12 cellular contexts compared by ENCODE assay signal in genomic region chr17:63116967-63117366, GRCh38.
A peak's percentile ranks its signal among the peaks of the same experiment; 100 is the strongest.
DNase-seq lines count a peak whose midpoint lies in the region; ATAC-seq and TF ChIP-seq lines count a peak whose summit lies in the region.
"Had no signal": no experiment of that assay in that cellular context is flagged by ENCODE, and none has a peak within 500 bp of the region (broad histone marks: within the 10 kb centered on the region; RNA-seq: fewer than 3 reads in every experiment).

No MANE protein-coding gene starts in this region.

- no peaks in the 10 kb centered on the region for H3K9me3 Mint-ChIP-seq in endodermal cell
- H3K9me3 Mint-ChIP-seq: natural killer cell treated with Interleukin-12 subunit alpha and Interleukin-12 subunit beta and Interleukin-15 and Interleukin-18, amount 100 ng/mL, for 72 hours had no signal

- DNase-seq in ELF-1 (ENCODE audit: low read depth, low spot score) (peak; percentile 6), NCI-H2171 (lab: John Stamatoyannopoulos, UW) (peak; percentile 30), endodermal cell (no peak), myocyte (ENCODE audit: low read depth) (peak; percentile 17), UCSD-AML1 (lab: John Stamatoyannopoulos, UW; ENCODE audit: unreplicated experiment) (no peak), left colon (no peak)
- DNase-seq in stimulated activated CD8-positive, alpha-beta memory T cell treated with anti-CD3 and anti-CD28 coated beads, Interleukin-4, amount 100 ng/mL, for 48 hours = no peak
- DNase-seq: activated gamma-delta T cell, DMS79, NCI-H446 treated with DMSO at 0.1 percent for 48 hours had no signal

- H3K4me1 ChIP-seq in endodermal cell (ENCODE audit: control insufficient read depth, insufficient read depth, low read length) = no peaks in the 10 kb centered on the region

- no peaks in the 10 kb centered on the region for H3K27me3 ChIP-seq in endodermal cell (ENCODE audit: control insufficient read depth, insufficient read depth, low read length, poor library complexity, severe bottlenecking)

- intact Hi-C loops in left colon (cut with DNase I, micrococcal nuclease) = no loop called here

- H3K4me1 Mint-ChIP-seq in endodermal cell = peaks cover 3% of the 10 kb centered on the region

- no peaks in the 10 kb centered on the region for H3K36me3 ChIP-seq in endodermal cell (ENCODE audit: control insufficient read depth, insufficient read depth, low read length)

- no peak overlapping the region for H3K9ac ChIP-seq in endodermal cell (ENCODE audit: extremely low read depth, low read length, poor library complexity, severe bottlenecking)

- 76 to 94% methylated on average over 4 of the region's 4 CpGs for WGBS in endodermal cell (ENCODE audit: insufficient coverage in 1 of 2, insufficient read length in 1 of 2), 2 experiments

- H3K27ac ChIP-seq in endodermal cell (ENCODE audit: low read depth, low read length) = peak overlapping the region; percentile 50

- no peak for ATAC-seq in GM21390 (IDR thresholded peaks at IDR 0.05; ENCODE audit: unreplicated experiment)
- ATAC-seq in left colon = no peak
- ATAC-seq: natural killer cell treated with Interleukin-12 subunit alpha and Interleukin-12 subunit beta and Interleukin-15 and Interleukin-18, amount 100 ng/mL, for 72 hours had no signal

- H3K4me3 Mint-ChIP-seq in endodermal cell = no peak overlapping the region
- H3K4me3 Mint-ChIP-seq: natural killer cell treated with Interleukin-12 subunit alpha and Interleukin-12 subunit beta and Interleukin-15 and Interleukin-18, amount 100 ng/mL, for 72 hours had no signal

- H3K4me3 ChIP-seq in endodermal cell (ENCODE audit: low read length) = no peak overlapping the region

- H3K27ac Mint-ChIP-seq in endodermal cell = no peak overlapping the region
- H3K27ac Mint-ChIP-seq: natural killer cell treated with Interleukin-12 subunit alpha and Interleukin-12 subunit beta and Interleukin-15 and Interleukin-18, amount 100 ng/mL, for 72 hours had no signal

- no peaks in the 10 kb centered on the region for H3K9me3 ChIP-seq in endodermal cell (ENCODE audit: control insufficient read depth, low read length)

- TF ChIP-seq CTCF in endodermal cell (conservative IDR thresholded peaks at IDR 0.05) = no peak

- H3K27me3 Mint-ChIP-seq in endodermal cell (ENCODE audit: insufficient read depth) = no peaks in the 10 kb centered on the region
- H3K27me3 Mint-ChIP-seq: natural killer cell treated with Interleukin-12 subunit alpha and Interleukin-12 subunit beta and Interleukin-15 and Interleukin-18, amount 100 ng/mL, for 72 hours had no signal

- no peaks in the 10 kb centered on the region for H3K36me3 Mint-ChIP-seq in endodermal cell (ENCODE audit: low read depth)
- H3K36me3 Mint-ChIP-seq: natural killer cell treated with Interleukin-12 subunit alpha and Interleukin-12 subunit beta and Interleukin-15 and Interleukin-18, amount 100 ng/mL, for 72 hours had no signal

Comparison
In these comparisons a context has a peak if more than half of its experiments do, and no peak if none do; other contexts are left out.
1. DNase-seq: peak in ELF-1 (single experiment), NCI-H2171 (single experiment) and myocyte (single experiment); none in endodermal cell (single experiment), UCSD-AML1 (single experiment), stimulated activated CD8-positive, alpha-beta memory T cell treated with anti-CD3 and anti-CD28 coated beads, Interleukin-4, amount 100 ng/mL, for 48 hours (single experiment) and left colon (0 of 2).